Comparison of ENCODE assay signal across 1 cellular context in genomic region chr12:1993871-1994371, GRCh38.
TF ChIP-seq lines count a peak whose summit lies in the region.

No MANE protein-coding gene starts in this region.

TF ChIP-seq in H1, 55 proteins besides CTCF, POLR2A, EP300 and RAD21 (continued from another document):
- TF ChIP-seq POLR2AphosphoS5 (IDR thresholded peaks at IDR 0.05; ENCODE audit: low read depth, low read length) = no peak
TF ChIP-seq in H1: peak in this region for 0.
